ENCODE assay signal across 8 cellular contexts in the genomic region with DNA sequence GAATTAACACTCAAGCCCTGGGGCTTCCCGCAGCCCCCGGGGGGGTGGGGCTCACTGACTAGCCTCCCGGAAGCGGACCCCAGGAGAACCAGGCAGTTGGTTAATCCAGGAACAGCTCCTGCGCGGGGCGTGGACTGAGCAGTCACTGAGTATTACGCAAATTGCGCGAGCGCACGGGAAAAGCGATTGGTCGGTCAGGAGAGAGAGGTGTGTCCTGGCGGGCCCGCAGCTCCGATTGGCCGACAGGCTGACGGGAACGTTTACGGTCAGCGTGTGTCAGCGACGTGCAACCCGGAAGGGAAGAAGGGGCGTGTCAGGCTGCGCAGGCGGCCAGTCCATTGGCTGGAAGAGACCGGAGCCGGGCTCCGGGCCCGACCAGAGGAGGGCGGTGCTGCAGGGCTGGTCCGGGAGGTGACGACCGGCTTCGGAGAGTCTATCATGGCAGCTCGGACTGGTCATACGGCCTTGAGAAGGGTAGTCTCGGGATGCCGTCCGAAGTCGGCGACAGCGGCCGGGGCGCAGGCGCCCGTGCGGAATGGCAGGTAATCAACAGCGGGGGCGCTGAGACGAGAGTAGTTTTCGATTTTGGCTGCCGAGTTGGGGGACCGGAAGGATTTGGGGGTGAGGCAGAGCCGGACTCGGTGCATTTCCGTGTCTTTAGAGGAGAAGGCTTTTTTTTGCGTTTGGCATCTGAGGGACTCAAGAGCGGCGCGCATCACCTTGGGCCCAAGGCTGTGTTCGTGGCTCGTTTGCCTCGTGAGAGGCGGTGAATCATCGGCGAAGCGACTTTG. TPM values are rescaled to one million over a fixed set of nuclear protein-coding genes. Genes with fewer than 3 reads are reported as not detected.
DNase-seq lines count a peak whose midpoint lies in the region; ATAC-seq and TF ChIP-seq lines count a peak whose summit lies in the region.

A gene (plus strand): TSS at position 430 of the 791 bp plus-strand sequence. CDS start 9 bp downstream, at position 439.

- peak in 3 of 4 experiments; percentile 36 to 54 (median 48) for TF ChIP-seq CTCF in prostate gland (IDR thresholded peaks at IDR 0.05)

- H3K27me3 ChIP-seq in prostate gland (replicated peaks; ENCODE audit: insufficient read depth): no peaks in the 10 kb centered on the region

- no peaks in the 10 kb centered on the region for H3K36me3 ChIP-seq in prostate gland
- H3K36me3 ChIP-seq in urinary bladder (ENCODE audit: insufficient read depth): no peaks in the 10 kb centered on the region

- H3K4me1 ChIP-seq in prostate gland (replicated peaks) (peaks cover 3% of the 10 kb centered on the region), urinary bladder (ENCODE audit: insufficient read depth) (no peaks in the 10 kb centered on the region)

- no peaks in the 10 kb centered on the region for H3K9me3 ChIP-seq in prostate gland

- DNase-seq in NCI-H187 (lab: John Stamatoyannopoulos, UW) (peak; percentile 86 to 92), T-helper 2 cell (peak; percentile 95 to 100 (median 98)), left ventricle myocardium superior (peak; percentile 99), prostate gland (ENCODE audit: low spot score) (peak; percentile 100)

- H3K4me3 ChIP-seq in prostate gland: peak within 1 kb of the TSS; percentile 70 to 80
- H3K4me3 ChIP-seq in urinary bladder (ENCODE audit: low read depth, low read length): peak within 1 kb of the TSS; percentile 66

- WGBS in prostate gland: under 1% methylated on average over 53 of the region's 70 CpGs
- under 1% methylated on average over 70 of the region's 70 CpGs for WGBS in urinary bladder

- intact Hi-C loops in left ventricle myocardium superior (cut with micrococcal nuclease): no loop called here
- intact Hi-C loops in prostate gland (cut with DNase I): loop anchor here (2.0 to 10.0 kb wide), 4 partner anchors 19 to 526 kb away; a partner anchor contains a TSS

- ATAC-seq in GM18498 (IDR thresholded peaks at IDR 0.05; ENCODE audit: unreplicated experiment): peak; percentile 95
- ATAC-seq in HG02938 (IDR thresholded peaks at IDR 0.05; ENCODE audit: unreplicated experiment): peak; percentile 94
- peak; percentile 98 for ATAC-seq in left ventricle myocardium superior

- peak; percentile 72 for TF ChIP-seq POLR2A in prostate gland (IDR thresholded peaks at IDR 0.05)

- H3K27ac ChIP-seq in angular gyrus (ENCODE audit: low read depth, low read length): peak within 1 kb of the TSS; percentile 93
- H3K27ac ChIP-seq in prostate gland: peak within 1 kb of the TSS; percentile 99
- peak within 1 kb of the TSS; percentile 98 for H3K27ac ChIP-seq in urinary bladder (ENCODE audit: low read depth)

RNA-seq across cellular contexts. Expression of the gene that starts here (rescaled TPM):
- total RNA-seq in left ventricle myocardium superior: 25.6 TPM
- total RNA-seq in prostate gland: 10 to 100 TPM; 18.7 to 20.1 TPM
- total RNA-seq in urinary bladder: 29.5 TPM
- 27.4 TPM for polyA plus RNA-seq in urinary bladder

Comparison
In these comparisons a context has a peak if more than half of its experiments do, and no peak if none do; other contexts are left out.
1. Peak in every context shown above with its lines: DNase-seq, ATAC-seq, H3K4me3 ChIP-seq and H3K27ac ChIP-seq.